Comparison of ENCODE assay signal across 38 cellular contexts in genomic region chr6:145099713-145100112, GRCh38.
"Had no signal": no experiment of that assay in that cellular context is flagged by ENCODE, and none has a peak within 500 bp of the region (broad histone marks: within the 10 kb centered on the region; RNA-seq: fewer than 3 reads in every experiment).

No MANE protein-coding gene starts in this region.

- H3K27ac ChIP-seq: adrenal gland, body of pancreas, brain microvascular endothelial cell, breast epithelium, cardiac muscle cell, VCaP had no signal

- ATAC-seq: activated CD8-positive, alpha-beta T cell treated with anti-CD3 and anti-CD28 coated beads for 36 hours; activated naive CD4-positive, alpha-beta T cell treated with anti-CD3 and anti-CD28 coated beads, Interleukin-2, amount 50 U/mL, for 72 hours; activated T-cell treated with anti-CD3 and anti-CD28 coated beads, Interleukin-2, amount 50 U/mL, for 4 hours; activated T-cell treated with anti-CD3 and anti-CD28 coated beads, Interleukin-2, amount 50 U/mL, for 72 hours; activated T-helper 17 cell treated with anti-CD3 and anti-CD28 coated beads, Interleukin-2, amount 50 U/mL, for 72 hours; body of pancreas had no signal

- H3K27me3 Mint-ChIP-seq: activated B cell treated with CpG ODN at 0.5 μM for 24 hours; activated CD8-positive, alpha-beta T cell treated with anti-CD3 and anti-CD28 coated beads for 36 hours; activated T-helper 17 cell treated with anti-CD3 and anti-CD28 coated beads, Interleukin-2, amount 50 U/mL, for 72 hours; central memory CD8-positive, alpha-beta T cell had no signal

- DNase-seq: activated B cell treated with CpG ODN at 0.5 μM for 24 hours; activated CD4-positive, alpha-beta memory T cell treated with anti-CD3 and anti-CD28 coated beads for 36 hours; activated CD4-positive, alpha-beta T cell treated with anti-CD3 and anti-CD28 coated beads for 48 hours; activated CD4-positive, alpha-beta T cell treated with anti-CD3 and anti-CD28 coated beads, Interleukin-2, amount 50 U/mL, for 1 hour; activated CD4-positive, alpha-beta T cell treated with anti-CD3 and anti-CD28 coated beads, Interleukin-2, amount 50 U/mL, for 4 hours; activated CD4-positive, CD25-positive, alpha-beta regulatory T cell treated with anti-CD3 and anti-CD28 coated beads, Interleukin-2, amount 50 U/mL, for 72 hours; activated CD8-positive, alpha-beta memory T cell treated with anti-CD3 and anti-CD28 coated beads, Interleukin-2, amount 50 U/mL, for 4 hours; activated CD8-positive, alpha-beta T cell treated with anti-CD3 and anti-CD28 coated beads for 36 hours; activated effector memory CD4-positive, alpha-beta T cell treated with anti-CD3 and anti-CD28 coated beads, Interleukin-2, amount 50 U/mL, for 16 hours; activated gamma-delta T cell treated with Interleukin-2 at 50 U/mL for 16 hours; activated naive CD4-positive, alpha-beta T cell; activated naive CD4-positive, alpha-beta T cell treated with anti-CD3 and anti-CD28 coated beads for 36 hours; activated naive CD4-positive, alpha-beta T cell treated with anti-CD3 and anti-CD28 coated beads, Interleukin-2, amount 50 U/mL, for 16 hours; activated naive CD8-positive, alpha-beta T cell treated with anti-CD3 and anti-CD28 coated beads for 36 hours; activated T-cell treated with anti-CD3 and anti-CD28 coated beads for 4 hours; activated T-cell treated with anti-CD3 and anti-CD28 coated beads, Interleukin-2, amount 50 U/mL, for 1 hour; activated T-cell treated with anti-CD3 and anti-CD28 coated beads, Interleukin-2, amount 50 U/mL, for 4 hours; activated T-cell treated with anti-CD3 and anti-CD28 coated beads, Interleukin-2, amount 50 U/mL, for 72 hours; adrenal gland; amniotic stem cell; aorta; body of pancreas; brain microvascular endothelial cell; caudate nucleus; cerebellar nuclear complex; SW 1271; T-helper 1 cell; T-helper 2 cell; T-helper 9 cell had no signal

- H3K4me1 Mint-ChIP-seq: activated B cell treated with CpG ODN at 0.5 μM for 24 hours; activated naive CD8-positive, alpha-beta T cell treated with anti-CD3 and anti-CD28 coated beads for 36 hours; activated T-helper 17 cell treated with anti-CD3 and anti-CD28 coated beads, Interleukin-2, amount 50 U/mL, for 72 hours; central memory CD8-positive, alpha-beta T cell had no signal

- H3K27me3 ChIP-seq: adrenal gland, body of pancreas, brain microvascular endothelial cell, breast epithelium, cardiac muscle cell had no signal

- H3K4me1 ChIP-seq: adrenal gland, body of pancreas, breast epithelium had no signal

- H3K4me3 ChIP-seq: adrenal gland, body of pancreas, breast epithelium, cardiac muscle cell had no signal

- H3K36me3 Mint-ChIP-seq: activated CD4-positive, alpha-beta memory T cell treated with anti-CD3 and anti-CD28 coated beads for 36 hours; activated naive CD8-positive, alpha-beta T cell treated with anti-CD3 and anti-CD28 coated beads for 36 hours had no signal

- H3K27ac Mint-ChIP-seq: activated B cell treated with CpG ODN at 0.5 μM for 24 hours; activated CD4-positive, alpha-beta memory T cell treated with anti-CD3 and anti-CD28 coated beads for 36 hours; activated CD8-positive, alpha-beta T cell treated with anti-CD3 and anti-CD28 coated beads for 36 hours; activated naive CD4-positive, alpha-beta T cell treated with anti-CD3 and anti-CD28 coated beads for 36 hours; activated naive CD4-positive, alpha-beta T cell treated with anti-CD3 and anti-CD28 coated beads, Interleukin-2, amount 50 U/mL, for 72 hours; activated naive CD8-positive, alpha-beta T cell treated with anti-CD3 and anti-CD28 coated beads for 36 hours; activated T-cell treated with anti-CD3 and anti-CD28 coated beads, Interleukin-2, amount 50 U/mL, for 72 hours; activated T-helper 1 cell treated with anti-CD3 and anti-CD28 coated beads, Interleukin-12 subunit alpha, Interleukin-12 subunit beta, Interleukin-2, Interleukin-4 antibody, amounts not matched to agents 30 ng/mL and 10 ng/mL and 1 ng/mL, durations not matched to agents 14 hours and 24 hours and 36 hours; activated T-helper 17 cell treated with anti-CD3 and anti-CD28 coated beads, Interleukin-2, amount 50 U/mL, for 72 hours; T-helper 1 cell treated with Interleukin-12 subunit alpha and Interleukin-12 subunit beta and Interleukin-4 antibody, amounts not matched to agents 30 μg/mL and 1 μg/mL, for 36 hours; T-helper 2 cell treated with Interferon-gamma antibody and Interleukin-4, amounts not matched to agents 5 μg/mL and 100 μg/mL, for 36 hours had no signal

- H3K4me3 Mint-ChIP-seq: activated B cell treated with CpG ODN at 0.5 μM for 24 hours; activated CD4-positive, alpha-beta memory T cell treated with anti-CD3 and anti-CD28 coated beads for 36 hours; activated CD8-positive, alpha-beta T cell treated with anti-CD3 and anti-CD28 coated beads for 36 hours; activated naive CD4-positive, alpha-beta T cell treated with anti-CD3 and anti-CD28 coated beads for 36 hours; activated naive CD8-positive, alpha-beta T cell treated with anti-CD3 and anti-CD28 coated beads for 36 hours; activated T-cell treated with anti-CD3 and anti-CD28 coated beads, Interleukin-2, amount 50 U/mL, for 4 hours; activated T-cell treated with anti-CD3 and anti-CD28 coated beads, Interleukin-2, amount 50 U/mL, for 72 hours; activated T-helper 1 cell treated with anti-CD3 and anti-CD28 coated beads, Interleukin-12 subunit alpha, Interleukin-12 subunit beta, Interleukin-2, Interleukin-4 antibody, amounts not matched to agents 30 ng/mL and 10 ng/mL and 1 ng/mL, durations not matched to agents 14 hours and 24 hours and 36 hours; activated T-helper 17 cell treated with anti-CD3 and anti-CD28 coated beads, Interleukin-2, amount 50 U/mL, for 72 hours; central memory CD8-positive, alpha-beta T cell; T-helper 1 cell treated with Interleukin-12 subunit alpha and Interleukin-12 subunit beta and Interleukin-4 antibody, amounts not matched to agents 30 μg/mL and 1 μg/mL, for 36 hours; T-helper 2 cell treated with Interferon-gamma antibody and Interleukin-4, amounts not matched to agents 5 μg/mL and 100 μg/mL, for 36 hours had no signal
